Comparison of ENCODE assay signal across 8 cellular contexts in the genomic region with DNA sequence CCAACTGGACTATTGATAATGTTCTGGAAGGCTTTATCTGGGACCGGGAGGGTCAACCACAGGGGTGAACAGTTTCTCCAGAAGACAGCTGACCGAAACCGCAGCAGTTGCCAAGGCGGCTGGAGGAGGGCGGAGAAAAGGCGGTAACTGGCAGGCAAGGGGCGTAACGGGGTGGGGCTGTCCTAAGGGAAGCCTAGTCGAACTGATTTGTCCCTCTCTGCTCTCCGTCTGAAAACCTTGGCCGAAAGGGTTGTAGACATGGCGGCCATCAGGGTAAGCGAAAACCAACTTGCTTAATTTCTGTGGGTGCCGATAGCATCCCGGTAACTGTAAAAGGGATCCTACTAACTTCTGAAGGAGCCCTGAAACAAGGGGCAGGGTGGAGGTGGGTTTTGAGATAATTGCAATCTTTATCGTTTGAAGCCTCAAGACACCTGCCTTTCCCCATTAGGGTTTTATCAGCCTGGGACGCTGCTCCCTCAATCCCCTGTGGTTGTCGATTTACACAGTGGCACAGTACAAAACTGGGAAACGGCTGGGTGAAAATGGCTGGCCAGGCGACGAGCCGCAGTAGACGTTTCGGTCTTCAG. TPM values are rescaled to one million over a fixed set of nuclear protein-coding genes. Genes with fewer than 3 reads are reported as not detected.
DNase-seq lines count a peak whose midpoint lies in the region; ATAC-seq, FAIRE-seq and TF ChIP-seq lines count a peak whose summit lies in the region.

A gene with protein sequence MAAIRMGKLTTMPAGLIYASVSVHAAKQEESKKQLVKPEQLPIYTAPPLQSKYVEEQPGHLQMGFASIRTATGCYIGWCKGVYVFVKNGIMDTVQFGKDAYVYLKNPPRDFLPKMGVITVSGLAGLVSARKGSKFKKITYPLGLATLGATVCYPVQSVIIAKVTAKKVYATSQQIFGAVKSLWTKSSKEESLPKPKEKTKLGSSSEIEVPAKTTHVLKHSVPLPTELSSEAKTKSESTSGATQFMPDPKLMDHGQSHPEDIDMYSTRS (plus strand): TSS at position 223 of the 590 bp plus-strand sequence. CDS start 36 bp downstream, at position 259.

- TF ChIP-seq EP300 in HepG2 (IDR thresholded peaks at IDR 0.05; ENCODE audit: low read depth in 2 of 2, low read length in 2 of 2) (no peak), HepG2 (CRISPR knock-in tag; IDR thresholded peaks at IDR 0.05; ENCODE audit: borderline replicate concordance) (no peak)

- in situ Hi-C loops in HepG2 (cut with HindIII; ENCODE audit: extremely low pct_ligation_motif_present, low pct_unique_long_range_greater_than_20kb), result no loop called here

- H3K27me3 ChIP-seq in BE2C (no peaks in the 10 kb centered on the region), HepG2 (ENCODE audit: control insufficient read depth in 1 of 2, insufficient read depth in 2 of 2, low read length in 2 of 2) (no peaks in the 10 kb centered on the region; a peak in 1 of 5 replicates)

- peaks cover 2% of the 10 kb centered on the region for H3K27me3 Mint-ChIP-seq in activated CD4-positive, alpha-beta T cell treated with anti-CD3 and anti-CD28 coated beads, Interleukin-2, amount 10 ng/mL, durations not matched to agents 7 days and 5 days

- H4K20me1 ChIP-seq in HepG2 (ENCODE audit: insufficient read depth, low read length), result no peaks in the 10 kb centered on the region

- peak within 1 kb of the TSS; percentile 80 for H3K27ac ChIP-seq in HepG2 (ENCODE audit: extremely low read length, insufficient read depth, low read length)

- 0% methylated on average over 7 of the region's 24 CpGs for WGBS in HepG2 (ENCODE audit: low lambda C conversion rate)

- H3K27ac Mint-ChIP-seq in activated CD4-positive, alpha-beta T cell treated with anti-CD3 and anti-CD28 coated beads, Interleukin-2, amount 10 ng/mL, durations not matched to agents 7 days and 5 days, result peak within 1 kb of the TSS; percentile 87

- H3K4me1 ChIP-seq in BE2C (no peaks in the 10 kb centered on the region), HepG2 (ENCODE audit: insufficient read depth, low read length) (no peaks in the 10 kb centered on the region)

- peak; percentile 59 to 70 for TF ChIP-seq POLR2A in HepG2 (IDR thresholded peaks at IDR 0.05; ENCODE audit: insufficient read depth in 1 of 2, low read depth in 2 of 2, low read length in 2 of 2)

- peak within 1 kb of the TSS; percentile 82 for H3K9ac ChIP-seq in HepG2 (ENCODE audit: insufficient read depth, low read depth, low read length)

- FAIRE-seq in HepG2 (lab: Jason Lieb, UNC), result peak; percentile 80

- CTCF ChIA-PET in activated CD4-positive, alpha-beta T cell treated with anti-CD3 and anti-CD28 coated beads, Interleukin-2, amount 10 ng/mL, durations not matched to agents 7 days and 5 days (lab: Charles Lee), result no interaction called here
- CTCF ChIA-PET in HepG2 (lab: Yijun Ruan, JAX; ENCODE audit: low intra/inter-chr PET ratio, low total read pairs), result no interaction called here

- H3K4me3 ChIP-seq in BE2C (ENCODE audit: low read depth, low read length), result peak within 1 kb of the TSS; percentile 92
- H3K4me3 ChIP-seq in HepG2 (replicated peaks in 1 of 3; ENCODE audit: insufficient read depth in 1 of 3, low read depth in 2 of 3, low read length in 3 of 3), result peak within 1 kb of the TSS; percentile 77 to 84 (median 78)

- ATAC-seq in HG03457 (IDR thresholded peaks at IDR 0.05; ENCODE audit: unreplicated experiment) (peak; percentile 99), HepG2 (peak; percentile 99)

- no peak within 1 kb of the TSS for H2AFZ ChIP-seq in HepG2 (ENCODE audit: low read length)

- TF ChIP-seq CTCF in BE2C (IDR thresholded peaks at IDR 0.05; ENCODE audit: low read depth, low read length) (no peak), HepG2 (CRISPR knock-in tag; IDR thresholded peaks at IDR 0.05) (no peak)

- peaks cover 8% of the 10 kb centered on the region for H3K79me2 ChIP-seq in HepG2 (ENCODE audit: insufficient read depth, low read length)

- H3K9me3 ChIP-seq in BE2C (no peaks in the 10 kb centered on the region), HepG2 (ENCODE audit: low read length) (no peaks in the 10 kb centered on the region)

- peaks cover 17% of the 10 kb centered on the region for H3K4me1 Mint-ChIP-seq in activated CD4-positive, alpha-beta T cell treated with anti-CD3 and anti-CD28 coated beads, Interleukin-2, amount 10 ng/mL, durations not matched to agents 7 days and 5 days

- H3K9me3 Mint-ChIP-seq in activated CD4-positive, alpha-beta T cell treated with anti-CD3 and anti-CD28 coated beads, Interleukin-2, amount 10 ng/mL, durations not matched to agents 7 days and 5 days, result no peaks in the 10 kb centered on the region

- no peaks in the 10 kb centered on the region for H3K36me3 ChIP-seq in BE2C
- no peaks in the 10 kb centered on the region for H3K36me3 ChIP-seq in HepG2 (replicated peaks in 1 of 2; ENCODE audit: control insufficient read depth in 1 of 2, insufficient read depth in 2 of 2, low read length in 2 of 2)

- intact Hi-C loops in HepG2 (cut with micrococcal nuclease; ENCODE audit: unreplicated experiment), result no loop called here

- peak within 1 kb of the TSS; percentile 84 for H3K4me3 Mint-ChIP-seq in activated CD4-positive, alpha-beta T cell treated with anti-CD3 and anti-CD28 coated beads, Interleukin-2, amount 10 ng/mL, durations not matched to agents 7 days and 5 days

- peak; percentile 86 for DNase-seq in BE2C
- peak; percentile 8 for DNase-seq in GM19240 (ENCODE audit: insufficient read length, low spot score)
- DNase-seq in NCI-H526 (lab: John Stamatoyannopoulos, UW), result peak; percentile 83 to 91
- peak; percentile 82 for DNase-seq in activated CD4-positive, alpha-beta T cell treated with anti-CD3 and anti-CD28 coated beads, Interleukin-2, amount 10 ng/mL, durations not matched to agents 7 days and 5 days
- peak; percentile 92 for DNase-seq in dermis blood vessel endothelial cell
- peak; percentile 77 for DNase-seq in HepG2 (ENCODE audit: low spot score)
- DNase-seq in stimulated activated CD4-positive, alpha-beta T cell treated with anti-CD3 and anti-CD28 coated beads, Interleukin-2, amount 100 ng/mL, for 48 hours, result peak; percentile 68 to 70

- no TSS peak for BruUV-seq in HepG2 (replicated peaks; lab: Mats Ljungman, UMichigan)

- TF ChIP-seq RAD21 in HepG2 (CRISPR knock-in tag; IDR thresholded peaks at IDR 0.05), result no peak

- H3K36me3 Mint-ChIP-seq in activated CD4-positive, alpha-beta T cell treated with anti-CD3 and anti-CD28 coated beads, Interleukin-2, amount 10 ng/mL, durations not matched to agents 7 days and 5 days (ENCODE audit: low read depth), result no peaks in the 10 kb centered on the region

- POLR2A ChIA-PET in activated CD4-positive, alpha-beta T cell treated with anti-CD3 and anti-CD28 coated beads, Interleukin-2, amount 10 ng/mL, durations not matched to agents 7 days and 5 days (lab: Charles Lee), result no interaction called here
- POLR2A ChIA-PET in HepG2 (lab: Yijun Ruan, JAX), result no interaction called here

- peak within 1 kb of the TSS; percentile 66 for H3K4me2 ChIP-seq in HepG2 (ENCODE audit: low read depth, low read length)

TF ChIP-seq in HepG2, 621 proteins besides CTCF, POLR2A, EP300 and RAD21 (continues in another document):
- TF ChIP-seq NR2C2 (CRISPR knock-in tag; IDR thresholded peaks at IDR 0.05; ENCODE audit: borderline replicate concordance) (peak; percentile 43; the same call in 1 of the 2 replicates), ZNF496 (CRISPR knock-in tag; IDR thresholded peaks at IDR 0.05; ENCODE audit: insufficient replicate concordance) (no peak), DMAP1 (CRISPR knock-in tag; IDR thresholded peaks at IDR 0.05) (0 out of 2 replicates have a peak, but pooled peaks have one; percentile 45), RCOR2 (CRISPR knock-in tag; IDR thresholded peaks at IDR 0.05) (no peak), SOX13 (IDR thresholded peaks at IDR 0.05) (no peak), SOX13 (CRISPR knock-in tag; conservative IDR thresholded peaks at IDR 0.05 in 1 of 2, IDR thresholded peaks at IDR 0.05 in 1 of 2) (no peak), ZNF839 (CRISPR knock-in tag; IDR thresholded peaks at IDR 0.05; ENCODE audit: borderline replicate concordance) (no peak), KLF6 (CRISPR knock-in tag; IDR thresholded peaks at IDR 0.05) (no peak), KDM5A (IDR thresholded peaks at IDR 0.05; ENCODE audit: borderline replicate concordance, low read length) (peak; percentile 76; the same call in 1 of the 2 replicates), BRCA1 (CRISPR knock-in tag; IDR thresholded peaks at IDR 0.05) (no peak), GTF2F1 (IDR thresholded peaks at IDR 0.05; ENCODE audit: low read length) (no peak), SIN3B (IDR thresholded peaks at IDR 0.05; ENCODE audit: low read length) (no peak), ZNF350 (CRISPR knock-in tag; IDR thresholded peaks at IDR 0.05; ENCODE audit: borderline replicate concordance, low read depth) (no peak)

RNA-seq across cellular contexts. Expression of the gene that starts here (rescaled TPM):
- polyA plus RNA-seq in BE2C (2012; ENCODE audit: insufficient read depth, insufficient read length, low read depth), result 4.8 TPM
- 10 to 100 TPM; 11.8 to 13.9 TPM for total RNA-seq in activated CD4-positive, alpha-beta T cell treated with anti-CD3 and anti-CD28 coated beads, Interleukin-2, amount 10 ng/mL, durations not matched to agents 7 days and 5 days
- total RNA-seq in dermis blood vessel endothelial cell (9.7 and 13.2 TPM in 2 replicates), HepG2 (2016; rRNA removed; fragmentation: Illumina TruSeq; extraction: Trizol) (13.9 and 28.0 TPM in 2 replicates)
- 6.0 and 6.2 TPM in 2 replicates for total RNA-seq in HepG2 (2016; cell fraction: cytosol; rRNA removed; fragmentation: Illumina TruSeq; extraction: Trizol; ENCODE audit: low read depth)
- 14.5 and 27.0 TPM in 2 replicates for total RNA-seq in HepG2 (2016; cell fraction: insoluble cytoplasmic fraction; rRNA removed; fragmentation: Illumina TruSeq; extraction: Trizol)
- total RNA-seq in HepG2 (2016; cell fraction: membrane; rRNA removed; fragmentation: Illumina TruSeq; extraction: Trizol), result 4.4 and 5.0 TPM in 2 replicates
- total RNA-seq in HepG2 (2016; cell fraction: nucleus; rRNA removed; fragmentation: Illumina TruSeq; extraction: Trizol), result 9.6 and 12.3 TPM in 2 replicates
- 5.3 and 7.3 TPM in 2 replicates for polyA plus RNA-seq in HepG2 (2011; rRNA removed)
- 2.6 and 4.3 TPM in 2 replicates for polyA plus RNA-seq in HepG2 (2011; cell fraction: cytosol; rRNA removed)
- polyA plus RNA-seq in HepG2 (2011; cell fraction: nucleus; rRNA removed), result 2.9 and 3.3 TPM in 2 replicates
- 7.8 and 9.6 TPM in 2 replicates for polyA plus RNA-seq in HepG2 (2012)
- polyA plus RNA-seq in HepG2 (2016; cell fraction: cytosol; fragmentation: Illumina TruSeq; extraction: Trizol; ENCODE audit: low read depth), result 1.9 and 2.5 TPM in 2 replicates
- 18.7 and 22.2 TPM in 2 replicates for polyA plus RNA-seq in HepG2 (2016; cell fraction: insoluble cytoplasmic fraction; fragmentation: Illumina TruSeq; extraction: Trizol; ENCODE audit: low read depth)
- polyA plus RNA-seq in HepG2 (2016; cell fraction: membrane; fragmentation: Illumina TruSeq; extraction: Trizol; ENCODE audit: low read depth), result 2.0 and 2.8 TPM in 2 replicates
- 9.0 and 11.5 TPM in 2 replicates for polyA plus RNA-seq in HepG2 (2016; cell fraction: nucleus; fragmentation: Illumina TruSeq; extraction: Trizol; ENCODE audit: insufficient read depth, low read depth)
- 2.7 and 10.9 TPM in 2 replicates for polyA minus RNA-seq in HepG2 (2011; rRNA and poly(A)+ RNA removed; ENCODE audit: low replicate concordance)
- polyA minus RNA-seq in HepG2 (2011; cell fraction: cytosol; rRNA and poly(A)+ RNA removed), result 5.8 and 8.5 TPM in 2 replicates
- polyA minus RNA-seq in HepG2 (2011; cell fraction: nucleus; rRNA and poly(A)+ RNA removed), result 8.4 and 10.7 TPM in 2 replicates

Comparison
In these comparisons a context has a peak if more than half of its experiments do, and no peak if none do; other contexts are left out.
1. Peak in every context shown above with its lines: DNase-seq, ATAC-seq, H3K4me3 ChIP-seq and H3K27ac ChIP-seq.
2. DNase-seq: peak in every context shown above with its lines; median percentile 92 in dermis blood vessel endothelial cell; 87 in NCI-H526; 86 in BE2C; 82 in activated CD4-positive, alpha-beta T cell treated with anti-CD3 and anti-CD28 coated beads, Interleukin-2, amount 10 ng/mL, durations not matched to agents 7 days and 5 days; 77 in HepG2; 69 in stimulated activated CD4-positive, alpha-beta T cell treated with anti-CD3 and anti-CD28 coated beads, Interleukin-2, amount 100 ng/mL, for 48 hours; 8 in GM19240.